1 cellular context compared by ENCODE assay signal in genomic region chr16:28491970-28492474, GRCh38.
A peak's percentile ranks its signal among the peaks of the same experiment; 100 is the strongest.
TF ChIP-seq lines count a peak whose summit lies in the region.

Gene CLN3, minus strand, starts transcription at chr16:28492074. Its CDS starts 315 bp downstream, at chr16:28491759.

TF ChIP-seq in GM12878, 131 proteins besides CTCF, POLR2A, EP300 and RAD21 (continued from another document and continues in another):
- TF ChIP-seq, protein P1, sequence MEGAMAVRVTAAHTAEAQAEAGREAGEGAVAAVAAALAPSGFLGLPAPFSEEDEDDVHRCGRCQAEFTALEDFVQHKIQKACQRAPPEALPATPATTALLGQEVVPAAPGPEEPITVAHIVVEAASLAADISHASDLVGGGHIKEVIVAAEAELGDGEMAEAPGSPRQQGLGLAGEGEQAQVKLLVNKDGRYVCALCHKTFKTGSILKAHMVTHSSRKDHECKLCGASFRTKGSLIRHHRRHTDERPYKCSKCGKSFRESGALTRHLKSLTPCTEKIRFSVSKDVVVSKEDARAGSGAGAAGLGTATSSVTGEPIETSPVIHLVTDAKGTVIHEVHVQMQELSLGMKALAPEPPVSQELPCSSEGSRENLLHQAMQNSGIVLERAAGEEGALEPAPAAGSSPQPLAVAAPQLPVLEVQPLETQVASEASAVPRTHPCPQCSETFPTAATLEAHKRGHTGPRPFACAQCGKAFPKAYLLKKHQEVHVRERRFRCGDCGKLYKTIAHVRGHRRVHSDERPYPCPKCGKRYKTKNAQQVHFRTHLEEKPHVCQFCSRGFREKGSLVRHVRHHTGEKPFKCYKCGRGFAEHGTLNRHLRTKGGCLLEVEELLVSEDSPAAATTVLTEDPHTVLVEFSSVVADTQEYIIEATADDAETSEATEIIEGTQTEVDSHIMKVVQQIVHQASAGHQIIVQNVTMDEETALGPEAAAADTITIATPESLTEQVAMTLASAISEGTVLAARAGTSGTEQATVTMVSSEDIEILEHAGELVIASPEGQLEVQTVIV (IDR thresholded peaks at IDR 0.05; ENCODE audit: borderline replicate concordance, partially characterized antibody) = peak; percentile 94
- TF ChIP-seq CREM (IDR thresholded peaks at IDR 0.05; ENCODE audit: low read depth) = peak; percentile 71; the same call in 1 of the 2 replicates
- TF ChIP-seq CHD2 (IDR thresholded peaks at IDR 0.05; ENCODE audit: borderline replicate concordance, low read depth, low read length) = no peak
- TF ChIP-seq LARP7 (IDR thresholded peaks at IDR 0.05) = no peak
- TF ChIP-seq SMAD1 (IDR thresholded peaks at IDR 0.05; ENCODE audit: low read depth, partially characterized antibody) = no peak
- no peak for TF ChIP-seq ZNF24 (IDR thresholded peaks at IDR 0.05)
- 0 out of 2 replicates have a peak, but pooled peaks have one; percentile 20 for TF ChIP-seq PAX5 (IDR thresholded peaks at IDR 0.05; ENCODE audit: borderline replicate concordance, low read depth, low read length)
- TF ChIP-seq ZBED1 (IDR thresholded peaks at IDR 0.05; ENCODE audit: borderline replicate concordance) = no peak
- TF ChIP-seq, protein P2, sequence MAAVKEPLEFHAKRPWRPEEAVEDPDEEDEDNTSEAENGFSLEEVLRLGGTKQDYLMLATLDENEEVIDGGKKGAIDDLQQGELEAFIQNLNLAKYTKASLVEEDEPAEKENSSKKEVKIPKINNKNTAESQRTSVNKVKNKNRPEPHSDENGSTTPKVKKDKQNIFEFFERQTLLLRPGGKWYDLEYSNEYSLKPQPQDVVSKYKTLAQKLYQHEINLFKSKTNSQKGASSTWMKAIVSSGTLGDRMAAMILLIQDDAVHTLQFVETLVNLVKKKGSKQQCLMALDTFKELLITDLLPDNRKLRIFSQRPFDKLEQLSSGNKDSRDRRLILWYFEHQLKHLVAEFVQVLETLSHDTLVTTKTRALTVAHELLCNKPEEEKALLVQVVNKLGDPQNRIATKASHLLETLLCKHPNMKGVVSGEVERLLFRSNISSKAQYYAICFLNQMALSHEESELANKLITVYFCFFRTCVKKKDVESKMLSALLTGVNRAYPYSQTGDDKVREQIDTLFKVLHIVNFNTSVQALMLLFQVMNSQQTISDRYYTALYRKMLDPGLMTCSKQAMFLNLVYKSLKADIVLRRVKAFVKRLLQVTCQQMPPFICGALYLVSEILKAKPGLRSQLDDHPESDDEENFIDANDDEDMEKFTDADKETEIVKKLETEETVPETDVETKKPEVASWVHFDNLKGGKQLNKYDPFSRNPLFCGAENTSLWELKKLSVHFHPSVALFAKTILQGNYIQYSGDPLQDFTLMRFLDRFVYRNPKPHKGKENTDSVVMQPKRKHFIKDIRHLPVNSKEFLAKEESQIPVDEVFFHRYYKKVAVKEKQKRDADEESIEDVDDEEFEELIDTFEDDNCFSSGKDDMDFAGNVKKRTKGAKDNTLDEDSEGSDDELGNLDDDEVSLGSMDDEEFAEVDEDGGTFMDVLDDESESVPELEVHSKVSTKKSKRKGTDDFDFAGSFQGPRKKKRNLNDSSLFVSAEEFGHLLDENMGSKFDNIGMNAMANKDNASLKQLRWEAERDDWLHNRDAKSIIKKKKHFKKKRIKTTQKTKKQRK (IDR thresholded peaks at IDR 0.05; ENCODE audit: low read depth, low read length) = no peak
- peak; percentile 67; the same call in 1 of the 2 replicates for TF ChIP-seq CBFB (IDR thresholded peaks at IDR 0.05; ENCODE audit: low read depth)
- TF ChIP-seq RUNX3 (IDR thresholded peaks at IDR 0.05; ENCODE audit: low read length) = peak; percentile 73
- no peak; the same call in 1 of the 2 replicates for TF ChIP-seq EED (IDR thresholded peaks at IDR 0.05; ENCODE audit: low read depth)
- TF ChIP-seq BCL11A (IDR thresholded peaks at IDR 0.05; ENCODE audit: low read depth, low read length) = no peak
- TF ChIP-seq CBX5 (IDR thresholded peaks at IDR 0.05; ENCODE audit: low read depth) = no peak
- no peak for TF ChIP-seq BCL3 (IDR thresholded peaks at IDR 0.05; ENCODE audit: borderline replicate concordance, insufficient read depth, low read depth, low read length, poor library complexity, severe bottlenecking)
- TF ChIP-seq POLR2AphosphoS5 (IDR thresholded peaks at IDR 0.05; ENCODE audit: low read length) = no peak
- no peak for TF ChIP-seq ZNF274 (IDR thresholded peaks at IDR 0.05; ENCODE audit: insufficient read depth, insufficient read length)
- TF ChIP-seq BHLHE40 (IDR thresholded peaks at IDR 0.05; ENCODE audit: borderline replicate concordance in 1 of 2, low read depth in 2 of 2, low read length in 1 of 2) = peak; percentile 97 to 98
- no peak for TF ChIP-seq SMARCA5 (IDR thresholded peaks at IDR 0.05)
- TF ChIP-seq BMI1 (IDR thresholded peaks at IDR 0.05; ENCODE audit: borderline replicate concordance) = no peak
- no peak for TF ChIP-seq JUNB (IDR thresholded peaks at IDR 0.05)
- no peak for TF ChIP-seq CHD1 (IDR thresholded peaks at IDR 0.05; ENCODE audit: low read depth, low read length)
- TF ChIP-seq NFIC (IDR thresholded peaks at IDR 0.05; ENCODE audit: low read depth, low read length) = peak; percentile 83
- no peak for TF ChIP-seq ESRRA (IDR thresholded peaks at IDR 0.05; ENCODE audit: low read length)
- peak; percentile 88; the same call in 1 of the 2 replicates for TF ChIP-seq STAT1 (conservative IDR thresholded peaks at IDR 0.05)
- peak; percentile 75; the same call in 1 of the 2 replicates for TF ChIP-seq HCFC1 (IDR thresholded peaks at IDR 0.05; ENCODE audit: low read length)
- TF ChIP-seq RFX5 (IDR thresholded peaks at IDR 0.05; ENCODE audit: low read depth, low read length) = no peak
- no peak for TF ChIP-seq KDM1A (IDR thresholded peaks at IDR 0.05; ENCODE audit: borderline replicate concordance)
- TF ChIP-seq, protein P3, sequence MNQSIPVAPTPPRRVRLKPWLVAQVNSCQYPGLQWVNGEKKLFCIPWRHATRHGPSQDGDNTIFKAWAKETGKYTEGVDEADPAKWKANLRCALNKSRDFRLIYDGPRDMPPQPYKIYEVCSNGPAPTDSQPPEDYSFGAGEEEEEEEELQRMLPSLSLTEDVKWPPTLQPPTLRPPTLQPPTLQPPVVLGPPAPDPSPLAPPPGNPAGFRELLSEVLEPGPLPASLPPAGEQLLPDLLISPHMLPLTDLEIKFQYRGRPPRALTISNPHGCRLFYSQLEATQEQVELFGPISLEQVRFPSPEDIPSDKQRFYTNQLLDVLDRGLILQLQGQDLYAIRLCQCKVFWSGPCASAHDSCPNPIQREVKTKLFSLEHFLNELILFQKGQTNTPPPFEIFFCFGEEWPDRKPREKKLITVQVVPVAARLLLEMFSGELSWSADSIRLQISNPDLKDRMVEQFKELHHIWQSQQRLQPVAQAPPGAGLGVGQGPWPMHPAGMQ (IDR thresholded peaks at IDR 0.05; ENCODE audit: borderline replicate concordance) = no peak
- TF ChIP-seq ZZZ3 (IDR thresholded peaks at IDR 0.05; ENCODE audit: control insufficient read depth, insufficient read length, low read depth) = no peak
- TF ChIP-seq TBL1XR1 (IDR thresholded peaks at IDR 0.05; ENCODE audit: low read depth, low read length) = peak; percentile 22; the same call in 1 of the 2 replicates
- TF ChIP-seq, protein P4, sequence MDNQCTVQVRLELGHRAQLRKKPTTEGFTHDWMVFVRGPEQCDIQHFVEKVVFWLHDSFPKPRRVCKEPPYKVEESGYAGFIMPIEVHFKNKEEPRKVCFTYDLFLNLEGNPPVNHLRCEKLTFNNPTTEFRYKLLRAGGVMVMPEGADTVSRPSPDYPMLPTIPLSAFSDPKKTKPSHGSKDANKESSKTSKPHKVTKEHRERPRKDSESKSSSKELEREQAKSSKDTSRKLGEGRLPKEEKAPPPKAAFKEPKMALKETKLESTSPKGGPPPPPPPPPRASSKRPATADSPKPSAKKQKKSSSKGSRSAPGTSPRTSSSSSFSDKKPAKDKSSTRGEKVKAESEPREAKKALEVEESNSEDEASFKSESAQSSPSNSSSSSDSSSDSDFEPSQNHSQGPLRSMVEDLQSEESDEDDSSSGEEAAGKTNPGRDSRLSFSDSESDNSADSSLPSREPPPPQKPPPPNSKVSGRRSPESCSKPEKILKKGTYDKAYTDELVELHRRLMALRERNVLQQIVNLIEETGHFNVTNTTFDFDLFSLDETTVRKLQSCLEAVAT (IDR thresholded peaks at IDR 0.05) = peak; percentile 80; the same call in 1 of the 2 replicates
- no peak for TF ChIP-seq ZNF622 (IDR thresholded peaks at IDR 0.05)
- TF ChIP-seq ASH2L (IDR thresholded peaks at IDR 0.05; ENCODE audit: borderline replicate concordance, low read depth) = no peak
- no peak for TF ChIP-seq RBBP5 (conservative IDR thresholded peaks at IDR 0.05)
- TF ChIP-seq ZNF207 (IDR thresholded peaks at IDR 0.05; ENCODE audit: borderline replicate concordance) = peak; percentile 77; the same call in 1 of the 2 replicates
- TF ChIP-seq CREB1 (IDR thresholded peaks at IDR 0.05; ENCODE audit: low read depth) = peak; percentile 71; the same call in 1 of the 2 replicates
- TF ChIP-seq SRF (IDR thresholded peaks at IDR 0.05; ENCODE audit: low read depth in 2 of 2, low read length in 2 of 2) = no peak
- TF ChIP-seq NBN (IDR thresholded peaks at IDR 0.05) = peak; percentile 83
- TF ChIP-seq ZNF592 (IDR thresholded peaks at IDR 0.05) = no peak
- TF ChIP-seq, protein P5, sequence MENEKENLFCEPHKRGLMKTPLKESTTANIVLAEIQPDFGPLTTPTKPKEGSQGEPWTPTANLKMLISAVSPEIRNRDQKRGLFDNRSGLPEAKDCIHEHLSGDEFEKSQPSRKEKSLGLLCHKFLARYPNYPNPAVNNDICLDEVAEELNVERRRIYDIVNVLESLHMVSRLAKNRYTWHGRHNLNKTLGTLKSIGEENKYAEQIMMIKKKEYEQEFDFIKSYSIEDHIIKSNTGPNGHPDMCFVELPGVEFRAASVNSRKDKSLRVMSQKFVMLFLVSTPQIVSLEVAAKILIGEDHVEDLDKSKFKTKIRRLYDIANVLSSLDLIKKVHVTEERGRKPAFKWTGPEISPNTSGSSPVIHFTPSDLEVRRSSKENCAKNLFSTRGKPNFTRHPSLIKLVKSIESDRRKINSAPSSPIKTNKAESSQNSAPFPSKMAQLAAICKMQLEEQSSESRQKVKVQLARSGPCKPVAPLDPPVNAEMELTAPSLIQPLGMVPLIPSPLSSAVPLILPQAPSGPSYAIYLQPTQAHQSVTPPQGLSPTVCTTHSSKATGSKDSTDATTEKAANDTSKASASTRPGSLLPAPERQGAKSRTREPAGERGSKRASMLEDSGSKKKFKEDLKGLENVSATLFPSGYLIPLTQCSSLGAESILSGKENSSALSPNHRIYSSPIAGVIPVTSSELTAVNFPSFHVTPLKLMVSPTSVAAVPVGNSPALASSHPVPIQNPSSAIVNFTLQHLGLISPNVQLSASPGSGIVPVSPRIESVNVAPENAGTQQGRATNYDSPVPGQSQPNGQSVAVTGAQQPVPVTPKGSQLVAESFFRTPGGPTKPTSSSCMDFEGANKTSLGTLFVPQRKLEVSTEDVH (IDR thresholded peaks at IDR 0.05; ENCODE audit: low read depth, partially characterized antibody) = peak; percentile 88
- peak; percentile 94 for TF ChIP-seq IKZF1 (conservative IDR thresholded peaks at IDR 0.05)
- peak; percentile 77; the same call in 2 of the 3 replicates for TF ChIP-seq POU2F2 (IDR thresholded peaks at IDR 0.05; ENCODE audit: borderline replicate concordance, low read depth, low read length)
- TF ChIP-seq JUND (IDR thresholded peaks at IDR 0.05; ENCODE audit: low read depth, low read length) = no peak
